Comparison of ENCODE assay signal across 24 cellular contexts in the genomic region with DNA sequence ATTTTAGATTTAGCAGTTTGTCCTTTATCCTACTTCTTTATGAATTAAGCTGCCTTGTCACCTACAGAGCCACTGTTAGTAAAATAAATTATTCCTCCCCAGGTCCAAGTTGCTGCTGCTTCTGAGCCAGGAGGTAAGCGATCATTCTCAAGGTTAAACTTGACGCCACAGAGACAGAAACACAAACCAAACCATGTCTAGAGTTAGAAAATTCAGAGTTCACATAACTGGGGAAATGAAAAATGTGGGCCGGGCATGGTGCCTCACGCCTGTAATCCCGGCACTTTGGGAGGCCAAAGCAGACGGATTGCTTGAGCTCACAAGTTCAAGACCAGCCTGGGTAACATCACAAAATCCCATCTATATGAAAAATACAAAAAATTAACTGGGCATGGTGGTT. TPM values are rescaled to one million over a fixed set of nuclear protein-coding genes. Genes with fewer than 3 reads are reported as not detected.
A peak's percentile ranks its signal among the peaks of the same experiment; 100 is the strongest.
DNase-seq lines count a peak whose midpoint lies in the region; ATAC-seq, FAIRE-seq and TF ChIP-seq lines count a peak whose summit lies in the region.
"Had no signal": no experiment of that assay in that cellular context is flagged by ENCODE, and none has a peak within 500 bp of the region (broad histone marks: within the 10 kb centered on the region; RNA-seq: fewer than 3 reads in every experiment).

No MANE protein-coding gene starts in this region.

- H3K27ac ChIP-seq in coronary artery = no peak overlapping the region
- H3K27ac ChIP-seq in pancreas = peak overlapping the region; percentile 1 to 67 (median 37)
- H3K27ac ChIP-seq in psoas muscle = no peak overlapping the region
- H3K27ac ChIP-seq in effector memory CD4-positive, alpha-beta T cell (ENCODE audit: insufficient read depth, low read length, poor library complexity, severe bottlenecking) = no peak overlapping the region
- H3K27ac ChIP-seq: SJSA1 had no signal

- H3K9me3 Mint-ChIP-seq in CD14-positive monocyte (peaks cover 0 to 3% (median 0%) of the 10 kb centered on the region in 7 donors), IgD-negative memory B cell (no peaks in the 10 kb centered on the region)
- H3K9me3 Mint-ChIP-seq: CD8-positive, alpha-beta memory T cell; HFFc6 had no signal

- H3K4me1 Mint-ChIP-seq in CD14-positive monocyte (peaks cover 33% of the 10 kb centered on the region), IgD-negative memory B cell (peaks cover 26 to 41% (median 41%) of the 10 kb centered on the region in 3 donors)

- H3K4me1 ChIP-seq in pancreas (peaks cover 0 to 14% (median 3%) of the 10 kb centered on the region in 3 donors), psoas muscle (no peaks in the 10 kb centered on the region)
- no peaks in the 10 kb centered on the region for H3K4me1 ChIP-seq in effector memory CD4-positive, alpha-beta T cell (ENCODE audit: control insufficient read depth, insufficient read depth, low read length, poor library complexity, severe bottlenecking)

- in situ Hi-C loops in KBM-7 (cut with MboI; ENCODE audit: low pct_unique_long_range_greater_than_20kb, low sequenced_read_pairs) = no loop called here

- H3K36me3 Mint-ChIP-seq in CD14-positive monocyte (peaks cover 73 to 95% of the 10 kb centered on the region in 2 donors), IgD-negative memory B cell (no peaks in the 10 kb centered on the region)

- FAIRE-seq in pancreas (lab: Jason Lieb, UNC) = no peak
- FAIRE-seq: RCC 7860 had no signal

- no peak overlapping the region for H3K4me3 ChIP-seq in coronary artery
- H3K4me3 ChIP-seq in pancreas = no peak overlapping the region
- H3K4me3 ChIP-seq in psoas muscle = no peak overlapping the region
- H3K4me3 ChIP-seq in effector memory CD4-positive, alpha-beta T cell (ENCODE audit: insufficient read depth, low read depth, low read length, poor library complexity, severe bottlenecking) = no peak overlapping the region
- H3K4me3 ChIP-seq: SJSA1 had no signal

- intact Hi-C loops in CD14-positive monocyte (cut with micrococcal nuclease) = loop anchor here (2.0 to 10.0 kb wide), 5 partner anchors 75 to 190 kb away; a partner anchor contains a TSS
- intact Hi-C loops in pancreas (cut with DNase I) = loop anchor here in 1 of 3 donors (5.0 kb wide), 1 partner anchor 190 kb away; a partner anchor contains a TSS
- intact Hi-C loops in psoas muscle (cut with DNase I) = loop anchor here in 1 of 2 donors (2.0 to 10.0 kb wide), 2 partner anchors 189 to 383 kb away; no protein-coding TSS in a partner anchor

- H3K27me3 ChIP-seq in pancreas (no peaks in the 10 kb centered on the region), psoas muscle (ENCODE audit: insufficient read depth in 3 of 3, low read length in 2 of 3) (no peaks in the 10 kb centered on the region)
- H3K27me3 ChIP-seq in effector memory CD4-positive, alpha-beta T cell (replicated peaks; ENCODE audit: control insufficient read depth, insufficient read depth, low read length, poor library complexity, severe bottlenecking) = no peaks in the 10 kb centered on the region
- H3K27me3 ChIP-seq: SJSA1 had no signal

- H3K27me3 Mint-ChIP-seq in CD14-positive monocyte (ENCODE audit: low read depth in 3 of 3) (peaks cover 0 to 8% (median 0%) of the 10 kb centered on the region in 3 donors), IgD-negative memory B cell (no peaks in the 10 kb centered on the region)

- H3K4me3 Mint-ChIP-seq in CD14-positive monocyte (no peak overlapping the region), IgD-negative memory B cell (peak overlapping the region in 1 of 4 donors; percentile 43)
- H3K4me3 Mint-ChIP-seq: CD8-positive, alpha-beta memory T cell; HFFc6 had no signal

- TF ChIP-seq CTCF in CD14-positive monocyte (IDR thresholded peaks at IDR 0.05) (no peak), coronary artery (IDR thresholded peaks at IDR 0.05) (no peak), pancreas (IDR thresholded peaks at IDR 0.05) (no peak), psoas muscle (IDR thresholded peaks at IDR 0.05) (no peak)

- H3K36me3 ChIP-seq in pancreas (peaks cover 0 to 7% (median 0%) of the 10 kb centered on the region in 3 donors), psoas muscle (ENCODE audit: insufficient read depth in 1 of 2, low read depth in 1 of 2) (no peaks in the 10 kb centered on the region)
- H3K36me3 ChIP-seq in effector memory CD4-positive, alpha-beta T cell (ENCODE audit: control insufficient read depth, insufficient read depth, low read length) = no peaks in the 10 kb centered on the region
- H3K36me3 ChIP-seq: SJSA1 had no signal

- peak; percentile 47 to 57 (median 56) for ATAC-seq in pancreas
- ATAC-seq in GM19395 (IDR thresholded peaks at IDR 0.05; ENCODE audit: unreplicated experiment) = no peak
- ATAC-seq in psoas muscle = no peak

- 16 to 20% methylated on average over 6 of the region's 6 CpGs for WGBS in pancreas, 2 donors
- WGBS in psoas muscle, 3 donors = 74 to 86% (median 82%) methylated on average over 6 of the region's 6 CpGs

- H3K27ac Mint-ChIP-seq in CD14-positive monocyte = peak overlapping the region in 4 of 7 donors; percentile 19 to 80 (median 54)
- peak overlapping the region in 2 of 3 donors; percentile 69 to 85 for H3K27ac Mint-ChIP-seq in IgD-negative memory B cell
- H3K27ac Mint-ChIP-seq: HFFc6 had no signal

- H3K9me3 ChIP-seq in pancreas = no peaks in the 10 kb centered on the region
- no peaks in the 10 kb centered on the region for H3K9me3 ChIP-seq in psoas muscle
- no peaks in the 10 kb centered on the region for H3K9me3 ChIP-seq in effector memory CD4-positive, alpha-beta T cell (ENCODE audit: control insufficient read depth, low read length)
- H3K9me3 ChIP-seq: SJSA1 had no signal

- DNase-seq in CD14-positive monocyte (ENCODE audit: low spot score) (no peak), coronary artery (ENCODE audit: low spot score) (peak; percentile 52), pancreas (peak in 1 of 6 donors; percentile 48), psoas muscle (no peak), KBM-7 (no peak)
- no peak for DNase-seq in effector memory CD4-positive, alpha-beta T cell
- DNase-seq: C1 segment of cervical spinal cord; Calu3; CD8-positive, alpha-beta memory T cell; DMS153; H7; HFFc6; KG1; NCI-H1105; NCI-H146; NCI-H2029 treated with DMSO at 0.1 percent for 48 hours; NCI-H2171 treated with DMSO at 0.1 percent for 48 hours; NCI-H446 treated with DMSO at 0.1 percent for 48 hours; NCI-H526 treated with DMSO at 0.1 percent for 48 hours; OCI-M1 had no signal

RNA-seq across cellular contexts. Expression of a gene that starts 55.1 kb away (rescaled TPM):
- 10 to 100 TPM; 59.9 to 67.1 TPM for polyA plus RNA-seq in CD14-positive monocyte
- polyA plus RNA-seq in IgD-negative memory B cell = 31.7 TPM
- total RNA-seq in pancreas = 100 to 1,000 TPM in 2 of 6 donors, 10 to 100 TPM in 4; 54.4 to 110 (median 77.4) TPM
- 10 to 100 TPM; 15.5 to 31.8 TPM for polyA plus RNA-seq in pancreas
- 10 to 100 TPM; 30.4 to 60.6 (median 57.4) TPM for total RNA-seq in psoas muscle
- 10 to 100 TPM; 14.4 to 49.0 (median 38.4) TPM for polyA plus RNA-seq in psoas muscle

Comparison
In these comparisons a context has a peak if more than half of its experiments do, and no peak if none do; other contexts are left out.
1. H3K27ac ChIP-seq: peak in pancreas (4 of 4); none in coronary artery (0 of 2), psoas muscle (single experiment) and effector memory CD4-positive, alpha-beta T cell (single experiment).
2. ATAC-seq: peak in pancreas (4 of 4); none in GM19395 (single experiment) and psoas muscle (0 of 4).